Comparison of ENCODE assay signal across 24 cellular contexts in genomic region chr2:99458529-99458928, GRCh38. TPM values are rescaled to one million over a fixed set of nuclear protein-coding genes. Genes with fewer than 3 reads are reported as not detected.
DNase-seq lines count a peak whose midpoint lies in the region; ATAC-seq, FAIRE-seq and TF ChIP-seq lines count a peak whose summit lies in the region.
"Had no signal": no experiment of that assay in that cellular context is flagged by ENCODE, and none has a peak within 500 bp of the region (broad histone marks: within the 10 kb centered on the region; RNA-seq: fewer than 3 reads in every experiment).

No MANE protein-coding gene starts in this region.

- TF ChIP-seq POLR2A in HepG2 (IDR thresholded peaks at IDR 0.05; ENCODE audit: insufficient read depth in 1 of 2, low read depth in 2 of 2, low read length in 2 of 2) (no peak), right lobe of liver (IDR thresholded peaks at IDR 0.05) (no peak), K562 (conservative IDR thresholded peaks at IDR 0.05) (no peak)

- TF ChIP-seq CTCF in HepG2 (CRISPR knock-in tag; IDR thresholded peaks at IDR 0.05) (no peak), right lobe of liver (IDR thresholded peaks at IDR 0.05) (no peak), K562 (IDR thresholded peaks at IDR 0.05 in 2 of 3, conservative IDR thresholded peaks at IDR 0.05 in 1 of 3; ENCODE audit: insufficient read depth in 2 of 3, low read depth in 1 of 3, low read length in 3 of 3) (no peak), GM10248 (IDR thresholded peaks at IDR 0.05; ENCODE audit: control extremely low read depth, extremely low read depth, low read depth, missing control alignments) (no peak)
- no peak for TF ChIP-seq CTCF in CD8-positive, alpha-beta T cell (IDR thresholded peaks at IDR 0.05)

- H3K79me2 ChIP-seq in HepG2 (ENCODE audit: insufficient read depth, low read length) (peaks cover 26% of the 10 kb centered on the region), Karpas-422 (ENCODE audit: low read length) (peaks cover 92% of the 10 kb centered on the region), K562 (ENCODE audit: control insufficient read depth, insufficient read depth, low read length) (peaks cover 41% of the 10 kb centered on the region)

- no peak for ATAC-seq in HepG2
- no peak for ATAC-seq in right lobe of liver
- ATAC-seq in CD8-positive, alpha-beta T cell, result no peak
- no peak for ATAC-seq in K562

- H3K9me3 Mint-ChIP-seq in CD8-positive, alpha-beta T cell, result no peaks in the 10 kb centered on the region
- H3K9me3 Mint-ChIP-seq: CD4-positive, alpha-beta T cell; CD8-positive, alpha-beta memory T cell had no signal

- H3K9me3 ChIP-seq in HepG2 (ENCODE audit: low read length), result no peaks in the 10 kb centered on the region
- H3K9me3 ChIP-seq in right lobe of liver, result no peaks in the 10 kb centered on the region
- no peaks in the 10 kb centered on the region for H3K9me3 ChIP-seq in CD8-positive, alpha-beta T cell (ENCODE audit: low read length)
- H3K9me3 ChIP-seq in Karpas-422 (ENCODE audit: low read length), result no peaks in the 10 kb centered on the region
- H3K9me3 ChIP-seq in K562 (replicated peaks; ENCODE audit: control insufficient read depth, insufficient read depth, low read depth, low read length), result 0 out of 2 replicates have a peak, but pooled peaks cover 1% of the 10 kb centered on the region
- H3K9me3 ChIP-seq: BLaER1 treated with 17β-estradiol and CSF1 and Interleukin-3, amounts not matched to agents 10 nM and 100 nM had no signal

- H3K36me3 Mint-ChIP-seq in CD8-positive, alpha-beta T cell, result peaks cover 82% of the 10 kb centered on the region

- POLR2A ChIA-PET in HepG2 (lab: Yijun Ruan, JAX), result no interaction called here
- POLR2A ChIA-PET in CD8-positive, alpha-beta T cell (lab: Charles Lee), result no interaction called here
- POLR2A ChIA-PET in K562 (lab: Yijun Ruan, JAX), result no interaction called here
- POLR2A ChIA-PET in GM10248 (lab: Yijun Ruan, JAX), result no interaction called here

- FAIRE-seq in HepG2 (lab: Jason Lieb, UNC) (no peak), K562 (lab: Jason Lieb, UNC) (no peak)
- FAIRE-seq: GM12891 had no signal

- peaks cover 7% of the 10 kb centered on the region for H3K4me1 Mint-ChIP-seq in CD8-positive, alpha-beta T cell (ENCODE audit: low read depth)
- H3K4me1 Mint-ChIP-seq: B cell had no signal

- no peak overlapping the region for H3K9ac ChIP-seq in HepG2 (ENCODE audit: insufficient read depth, low read depth, low read length)
- no peak overlapping the region for H3K9ac ChIP-seq in Karpas-422 (ENCODE audit: low read length)
- no peak overlapping the region for H3K9ac ChIP-seq in K562 (ENCODE audit: insufficient read depth in 1 of 2, low read depth in 2 of 2, low read length in 2 of 2)
- H3K9ac ChIP-seq: BLaER1 treated with 17β-estradiol and CSF1 and Interleukin-3, amounts not matched to agents 10 nM and 100 nM had no signal

- H3K27ac ChIP-seq in HepG2 (ENCODE audit: extremely low read length, insufficient read depth, low read length) (no peak overlapping the region), right lobe of liver (no peak overlapping the region), Karpas-422 (ENCODE audit: low read length) (no peak overlapping the region), K562 (ENCODE audit: extremely low read depth, low read depth, low read length) (no peak overlapping the region)
- no peak overlapping the region for H3K27ac ChIP-seq in CD8-positive, alpha-beta T cell (ENCODE audit: low read depth, low read length)
- H3K27ac ChIP-seq: BLaER1 treated with 17β-estradiol and CSF1 and Interleukin-3, amounts not matched to agents 10 nM and 100 nM; C4-2B had no signal

- H3K27me3 ChIP-seq in HepG2 (ENCODE audit: control insufficient read depth in 1 of 2, insufficient read depth in 2 of 2, low read length in 2 of 2) (no peaks in the 10 kb centered on the region; a peak in 1 of 5 replicates), right lobe of liver (no peaks in the 10 kb centered on the region), Karpas-422 (ENCODE audit: low read length) (no peaks in the 10 kb centered on the region), K562 (ENCODE audit: control insufficient read depth in 2 of 2, insufficient read depth in 2 of 2, low read length in 2 of 2) (no peaks in the 10 kb centered on the region)
- no peaks in the 10 kb centered on the region for H3K27me3 ChIP-seq in CD8-positive, alpha-beta T cell (ENCODE audit: insufficient read depth, low read length)
- H3K27me3 ChIP-seq: BLaER1 treated with 17β-estradiol and CSF1 and Interleukin-3, amounts not matched to agents 10 nM and 100 nM had no signal

- H3K4me2 ChIP-seq in HepG2 (ENCODE audit: low read depth, low read length) (no peak overlapping the region), Karpas-422 (ENCODE audit: low read depth, low read length, poor library complexity, severe bottlenecking) (no peak overlapping the region), K562 (ENCODE audit: insufficient read depth, low read length) (no peak overlapping the region)
- H3K4me2 ChIP-seq: BLaER1 treated with 17β-estradiol and CSF1 and Interleukin-3, amounts not matched to agents 10 nM and 100 nM had no signal

- H2AFZ ChIP-seq in HepG2 (ENCODE audit: low read length), result no peak overlapping the region
- H2AFZ ChIP-seq in Karpas-422 (ENCODE audit: low read length), result no peak overlapping the region
- H2AFZ ChIP-seq in K562 (ENCODE audit: low read depth, low read length), result no peak overlapping the region

- no peak overlapping the region for H3K4me3 Mint-ChIP-seq in CD8-positive, alpha-beta T cell
- H3K4me3 Mint-ChIP-seq: B cell; CD4-positive, alpha-beta T cell; CD8-positive, alpha-beta memory T cell had no signal

- TF ChIP-seq RAD21 in HepG2 (CRISPR knock-in tag; IDR thresholded peaks at IDR 0.05) (no peak), K562 (CRISPR knock-in tag; conservative IDR thresholded peaks at IDR 0.05 in 1 of 2, IDR thresholded peaks at IDR 0.05 in 1 of 2) (no peak)

- in situ Hi-C loops in HepG2 (cut with HindIII; ENCODE audit: extremely low pct_ligation_motif_present, low pct_unique_long_range_greater_than_20kb), result no loop called here
- in situ Hi-C loops in K562 (cut with MboI), result no loop called here

- H3K4me1 ChIP-seq in HepG2 (ENCODE audit: insufficient read depth, low read length) (no peaks in the 10 kb centered on the region), right lobe of liver (no peaks in the 10 kb centered on the region), Karpas-422 (ENCODE audit: low read length) (no peaks in the 10 kb centered on the region), K562 (replicated peaks in 1 of 2; ENCODE audit: control insufficient read depth in 2 of 2, insufficient read depth in 2 of 2, low read length in 2 of 2) (no peaks in the 10 kb centered on the region)
- no peaks in the 10 kb centered on the region for H3K4me1 ChIP-seq in CD8-positive, alpha-beta T cell (ENCODE audit: insufficient read depth, low read length)
- H3K4me1 ChIP-seq: BLaER1 treated with 17β-estradiol and CSF1 and Interleukin-3, amounts not matched to agents 10 nM and 100 nM had no signal

- intact Hi-C loops in HepG2 (cut with micrococcal nuclease; ENCODE audit: unreplicated experiment), result no loop called here
- intact Hi-C loops in right lobe of liver (cut with DNase I), result no loop called here
- intact Hi-C loops in CD8-positive, alpha-beta T cell (cut with DNase I, micrococcal nuclease), result no loop called here
- intact Hi-C loops in K562 (cut with micrococcal nuclease), result no loop called here

- no TSS peak for BruUV-seq in HepG2 (replicated peaks; lab: Mats Ljungman, UMichigan)
- no TSS peak for BruUV-seq in K562 (replicated peaks; lab: Mats Ljungman, UMichigan)

- CTCF ChIA-PET in HepG2 (lab: Yijun Ruan, JAX; ENCODE audit: low intra/inter-chr PET ratio, low total read pairs), result no interaction called here
- CTCF ChIA-PET in CD8-positive, alpha-beta T cell (lab: Charles Lee), result no interaction called here
- CTCF ChIA-PET in K562 (lab: Yijun Ruan, JAX; ENCODE audit: low intra/inter-chr PET ratio), result no interaction called here
- CTCF ChIA-PET in GM10248 (lab: Yijun Ruan, JAX), result no interaction called here

- no peaks in the 10 kb centered on the region for H3K9me1 ChIP-seq in K562 (ENCODE audit: control insufficient read depth, insufficient read depth, low read length)

- WGBS in HepG2 (ENCODE audit: low lambda C conversion rate), result 97% methylated on average over 2 of the region's 2 CpGs
- WGBS in right lobe of liver (ENCODE audit: insufficient coverage, low coverage, low lambda C conversion rate, missing lambda C conversion rate), result 88% methylated on average over 2 of the region's 2 CpGs
- 94% methylated on average over 2 of the region's 2 CpGs for WGBS in K562 (ENCODE audit: insufficient coverage, low coverage, missing lambda C conversion rate)

- H3K4me3 ChIP-seq in HepG2 (replicated peaks in 1 of 3; ENCODE audit: insufficient read depth in 1 of 3, low read depth in 2 of 3, low read length in 3 of 3), result no peak overlapping the region
- no peak overlapping the region for H3K4me3 ChIP-seq in right lobe of liver
- H3K4me3 ChIP-seq in CD8-positive, alpha-beta T cell (ENCODE audit: low read depth, low read length), result no peak overlapping the region
- no peak overlapping the region for H3K4me3 ChIP-seq in Karpas-422 (ENCODE audit: low read length)
- H3K4me3 ChIP-seq in K562, result no peak overlapping the region
- H3K4me3 ChIP-seq: BLaER1 treated with 17β-estradiol and CSF1 and Interleukin-3, amounts not matched to agents 10 nM and 100 nM had no signal

- no peaks in the 10 kb centered on the region for H3K27me3 Mint-ChIP-seq in CD8-positive, alpha-beta T cell (ENCODE audit: low read depth)
- H3K27me3 Mint-ChIP-seq: B cell; CD4-positive, alpha-beta T cell; CD8-positive, alpha-beta memory T cell had no signal

- H3K36me3 ChIP-seq in HepG2 (replicated peaks in 1 of 2; ENCODE audit: control insufficient read depth in 1 of 2, insufficient read depth in 2 of 2, low read length in 2 of 2) (peaks cover 12 to 69% of the 10 kb centered on the region in 2 experiments), right lobe of liver (peaks cover 0 to 22% (median 8%) of the 10 kb centered on the region in 4 donors), Karpas-422 (ENCODE audit: insufficient read depth, low read length) (peaks cover 74% of the 10 kb centered on the region), K562 (ENCODE audit: control insufficient read depth, insufficient read depth, low read length) (peaks cover 77% of the 10 kb centered on the region)
- peaks cover 13% of the 10 kb centered on the region for H3K36me3 ChIP-seq in CD8-positive, alpha-beta T cell (ENCODE audit: insufficient read depth, low read length)

- H4K20me1 ChIP-seq in HepG2 (ENCODE audit: insufficient read depth, low read length) (no peaks in the 10 kb centered on the region), Karpas-422 (ENCODE audit: insufficient read depth, low read depth, low read length) (no peaks in the 10 kb centered on the region), K562 (replicated peaks; ENCODE audit: control insufficient read depth, insufficient read depth, low read length) (no peaks in the 10 kb centered on the region)

- no peak for TF ChIP-seq EP300 in HepG2 (IDR thresholded peaks at IDR 0.05; ENCODE audit: low read depth in 2 of 2, low read length in 2 of 2)
- TF ChIP-seq EP300 in HepG2 (CRISPR knock-in tag; IDR thresholded peaks at IDR 0.05; ENCODE audit: borderline replicate concordance), result no peak
- no peak for TF ChIP-seq EP300 in K562 (IDR thresholded peaks at IDR 0.05; ENCODE audit: low read length)

- DNase-seq in HepG2 (ENCODE audit: low spot score) (no peak), right lobe of liver (no peak), Karpas-422 (peak; percentile 36), K562 (ENCODE audit: extremely low read depth in 1 of 4, low spot score in 3 of 4) (no peak), amygdala (lab: John Stamatoyannopoulos, UW) (no peak), NCI-H446 (lab: John Stamatoyannopoulos, UW) (no peak), GM10248 (ENCODE audit: extremely low spot score) (no peak)
- no peak for DNase-seq in CD8-positive, alpha-beta T cell
- DNase-seq: 8988T; AML-193; CD4-positive, alpha-beta T cell; CD8-positive, alpha-beta memory T cell; COR-L47; DMS 273 treated with DMSO at 0.1 percent for 48 hours; DMS153; DMS53; DMS79; DND-41; EL; GDM1 had no signal

- H3K27ac Mint-ChIP-seq in CD8-positive, alpha-beta T cell, result peak overlapping the region; percentile 27
- H3K27ac Mint-ChIP-seq: B cell; CD4-positive, alpha-beta T cell had no signal

- H3K9me2 ChIP-seq in Karpas-422 (replicated peaks; ENCODE audit: insufficient read depth, low read length), result no peaks in the 10 kb centered on the region

RNA-seq across cellular contexts. Expression of gene REV1, which starts 31.3 kb away (rescaled TPM):
- 38.5 and 49.1 TPM in 2 replicates for total RNA-seq in HepG2 (2016; rRNA removed; fragmentation: Illumina TruSeq; extraction: Trizol)
- total RNA-seq in HepG2 (2016; cell fraction: cytosol; rRNA removed; fragmentation: Illumina TruSeq; extraction: Trizol; ENCODE audit: low read depth), result 35.6 and 38.1 TPM in 2 replicates
- 34.9 and 46.6 TPM in 2 replicates for total RNA-seq in HepG2 (2016; cell fraction: insoluble cytoplasmic fraction; rRNA removed; fragmentation: Illumina TruSeq; extraction: Trizol)
- total RNA-seq in HepG2 (2016; cell fraction: membrane; rRNA removed; fragmentation: Illumina TruSeq; extraction: Trizol), result 30.1 and 35.1 TPM in 2 replicates
- total RNA-seq in HepG2 (2016; cell fraction: nucleus; rRNA removed; fragmentation: Illumina TruSeq; extraction: Trizol), result 98.0 and 100 TPM in 2 replicates
- polyA plus RNA-seq in HepG2 (2011; rRNA removed), result 62.9 and 71.8 TPM in 2 replicates
- polyA plus RNA-seq in HepG2 (2011; cell fraction: cytosol; rRNA removed), result 13.1 and 19.3 TPM in 2 replicates
- 111 and 115 TPM in 2 replicates for polyA plus RNA-seq in HepG2 (2011; cell fraction: nucleus; rRNA removed)
- 37.1 and 46.7 TPM in 2 replicates for polyA plus RNA-seq in HepG2 (2012)
- polyA plus RNA-seq in HepG2 (2016; cell fraction: cytosol; fragmentation: Illumina TruSeq; extraction: Trizol; ENCODE audit: low read depth), result 2.3 and 2.8 TPM in 2 replicates
- 20.9 and 25.4 TPM in 2 replicates for polyA plus RNA-seq in HepG2 (2016; cell fraction: insoluble cytoplasmic fraction; fragmentation: Illumina TruSeq; extraction: Trizol; ENCODE audit: low read depth)
- 5.5 and 7.5 TPM in 2 replicates for polyA plus RNA-seq in HepG2 (2016; cell fraction: membrane; fragmentation: Illumina TruSeq; extraction: Trizol; ENCODE audit: low read depth)
- 112 and 115 TPM in 2 replicates for polyA plus RNA-seq in HepG2 (2016; cell fraction: nucleus; fragmentation: Illumina TruSeq; extraction: Trizol; ENCODE audit: insufficient read depth, low read depth)
- 48.6 and 51.6 TPM in 2 replicates for polyA minus RNA-seq in HepG2 (2011; rRNA and poly(A)+ RNA removed; ENCODE audit: low replicate concordance)
- polyA minus RNA-seq in HepG2 (2011; cell fraction: cytosol; rRNA and poly(A)+ RNA removed), result 23.2 and 29.9 TPM in 2 replicates
- 236 and 239 TPM in 2 replicates for polyA minus RNA-seq in HepG2 (2011; cell fraction: nucleus; rRNA and poly(A)+ RNA removed)
- 10 to 100 TPM; 12.6 to 21.6 (median 13.6) TPM for total RNA-seq in right lobe of liver
- total RNA-seq in CD8-positive, alpha-beta T cell, result 10 to 100 TPM; 39.3 to 42.3 TPM
- 38.9 and 96.3 TPM in 2 replicates for total RNA-seq in Karpas-422 (2014; rRNA removed; shearing (Covaris generic); ENCODE audit: low replicate concordance)
- 166 and 445 TPM in 2 replicates for total RNA-seq in K562 (2011; cell fraction: chromatin; rRNA removed; ENCODE audit: low replicate concordance)
- 58.7 and 92.5 TPM in 2 replicates for total RNA-seq in K562 (2011; cell fraction: nucleolus; rRNA removed)
- 127 and 142 TPM in 2 replicates for total RNA-seq in K562 (2011; cell fraction: nucleoplasm; rRNA removed)
- total RNA-seq in K562 (2014; rRNA removed), result 25.0 and 28.1 TPM in 2 replicates
- total RNA-seq in K562 (2014; rRNA removed; fragmentation: Illumina TruSeq; extraction: Trizol), result 38.8 and 39.2 TPM in 2 replicates
- total RNA-seq in K562 (2015; rRNA removed; fragmentation: Illumina TruSeq; extraction: Trizol), result 38.1 and 41.8 TPM in 2 replicates
- total RNA-seq in K562 (2021), result 26.2 and 29.6 TPM in 2 replicates
- 54.4 and 57.6 TPM in 2 replicates for polyA plus RNA-seq in K562 (2011; rRNA removed)
- 12.8 and 14.4 TPM in 2 replicates for polyA plus RNA-seq in K562 (2011; cell fraction: cytosol; rRNA removed)
- polyA plus RNA-seq in K562 (2011; cell fraction: nucleus; rRNA removed), result 121 and 154 TPM in 2 replicates
- polyA plus RNA-seq in K562 (2012), result 18.1 and 29.5 TPM in 2 replicates
- 22.9 and 26.4 TPM in 2 replicates for polyA plus RNA-seq in K562 (2014; fragmentation: Illumina TruSeq; extraction: Trizol)
- 10 to 100 TPM; 12.8 to 13.1 TPM for polyA plus RNA-seq in K562 (2014; fragmentation: Nextera tagmentation; extraction: Ambion mirVana)
- 32.1 TPM in 2 replicates for polyA plus RNA-seq in K562 (2014; rRNA removed)
- polyA minus RNA-seq in K562 (2011; rRNA and poly(A)+ RNA removed), result 76.6 and 97.6 TPM in 2 replicates
- polyA minus RNA-seq in K562 (2011; cell fraction: cytosol; rRNA and poly(A)+ RNA removed), result 15.8 and 18.6 TPM in 2 replicates
- polyA minus RNA-seq in K562 (2011; cell fraction: nucleus; rRNA and poly(A)+ RNA removed), result 75.8 and 139 TPM in 2 replicates

Comparison
In these comparisons a context has a peak if more than half of its experiments do, and no peak if none do; other contexts are left out.
1. Of the 241 proteins assayed by ChIP-seq in both HepG2 and K562: peak only in HepG2: MAFF and MAFK; only in K562: MAFG; in both: none; in neither: 238.